In genomic region chr1:90717665-90718410, GRCh38 we compare ENCODE assay signal across 8 cellular contexts. TPM values are rescaled to one million over a fixed set of nuclear protein-coding genes. Genes with fewer than 3 reads are reported as not detected.
DNase-seq lines count a peak whose midpoint lies in the region; ATAC-seq and TF ChIP-seq lines count a peak whose summit lies in the region.

No MANE protein-coding gene starts in this region.

- H3K4me1 ChIP-seq in muscle layer of duodenum (ENCODE audit: control insufficient read depth in 1 of 2, insufficient read depth in 2 of 2, low read length in 2 of 2), result peaks cover 3 to 31% of the 10 kb centered on the region in 2 donors

- ATAC-seq in HG02623 (IDR thresholded peaks at IDR 0.05; ENCODE audit: unreplicated experiment), result no peak

- DNase-seq in DMS 273 (lab: John Stamatoyannopoulos, UW; ENCODE audit: unreplicated experiment) (peak; percentile 97), MG63 (peak; percentile 71), choroid plexus epithelial cell (ENCODE audit: low read depth) (peak; percentile 9), RKO (ENCODE audit: low spot score) (no peak), activated gamma-delta T cell treated with Interleukin-2 at 50 U/mL for 16 hours (no peak), amniotic stem cell (lab: John Stamatoyannopoulos, UW) (no peak)

- no peaks in the 10 kb centered on the region for H3K9me3 ChIP-seq in MG63
- H3K9me3 ChIP-seq in muscle layer of duodenum (ENCODE audit: control insufficient read depth in 1 of 2, low read length in 2 of 2), result peaks cover 0 to 4% of the 10 kb centered on the region in 2 donors

- H3K27me3 ChIP-seq in MG63 (peaks cover 34% of the 10 kb centered on the region), muscle layer of duodenum (ENCODE audit: low read depth, low read length) (peaks cover 74% of the 10 kb centered on the region)

- H3K36me3 ChIP-seq in MG63 (no peaks in the 10 kb centered on the region), muscle layer of duodenum (ENCODE audit: control insufficient read depth in 1 of 2, insufficient read depth in 2 of 2, low read length in 2 of 2) (no peaks in the 10 kb centered on the region)

- TF ChIP-seq CTCF in choroid plexus epithelial cell (conservative IDR thresholded peaks at IDR 0.05; ENCODE audit: low read depth, low read length), result no peak

- no peak overlapping the region for H3K27ac ChIP-seq in muscle layer of duodenum (ENCODE audit: low read length)

- H3K4me3 ChIP-seq in MG63 (peak overlapping the region; percentile 46), choroid plexus epithelial cell (ENCODE audit: low read depth, low read length) (peak overlapping the region; percentile 27), muscle layer of duodenum (ENCODE audit: low read depth in 1 of 2, low read length in 2 of 2) (peak overlapping the region; percentile 53 to 55)

RNA-seq across cellular contexts. Expression of gene BARHL2, which starts 0.7 kb away (rescaled TPM):
- not detected in 2 replicates for total RNA-seq in MG63 (2014; rRNA removed; shearing (Covaris generic); ENCODE audit: low replicate concordance)

Comparison
In these comparisons a context has a peak if more than half of its experiments do, and no peak if none do; other contexts are left out.
1. DNase-seq: peak in DMS 273 (single experiment), MG63 (single experiment) and choroid plexus epithelial cell (single experiment); none in RKO (single experiment), activated gamma-delta T cell treated with Interleukin-2 at 50 U/mL for 16 hours (single experiment) and amniotic stem cell (single experiment).
2. Peak in every context shown above with its lines, with median percentiles within 50 percentile points of each other: H3K4me3 ChIP-seq.